12 cellular contexts compared by ENCODE assay signal in the genomic region with DNA sequence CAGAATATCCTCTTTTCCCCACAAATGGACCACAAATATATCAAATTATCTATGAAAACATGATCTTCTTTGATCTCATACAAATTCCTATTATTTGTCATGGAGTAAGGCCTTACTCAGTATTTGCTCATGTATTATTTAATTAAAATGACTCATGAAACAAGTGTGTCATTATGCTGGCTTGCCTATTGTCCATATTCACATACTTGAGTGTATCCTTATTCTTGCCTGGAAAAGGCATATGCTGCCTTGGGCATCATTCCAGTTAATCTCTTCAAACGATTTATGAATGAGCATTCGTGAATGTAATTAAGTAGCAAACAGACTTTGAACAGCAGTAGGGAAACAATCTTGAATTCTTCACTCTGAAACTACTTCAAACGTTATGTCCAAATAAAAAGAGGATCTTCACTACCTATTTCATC. TPM values are rescaled to one million over a fixed set of nuclear protein-coding genes. Genes with fewer than 3 reads are reported as not detected.
DNase-seq lines count a peak whose midpoint lies in the region; ATAC-seq, FAIRE-seq and TF ChIP-seq lines count a peak whose summit lies in the region.
"Had no signal": no experiment of that assay in that cellular context is flagged by ENCODE, and none has a peak within 500 bp of the region (broad histone marks: within the 10 kb centered on the region; RNA-seq: fewer than 3 reads in every experiment).

No MANE protein-coding gene starts in this region.

- H3K36me3 ChIP-seq in SK-N-SH (replicated peaks in 1 of 2; ENCODE audit: control insufficient read depth in 1 of 2, insufficient read depth in 2 of 2, low read length in 1 of 2) (no peaks in the 10 kb centered on the region), tibial nerve (no peaks in the 10 kb centered on the region)
- H3K36me3 ChIP-seq: ascending aorta, sigmoid colon had no signal

- 1% methylated on average over 3 of the region's 3 CpGs for WGBS in SK-N-SH (ENCODE audit: low lambda C conversion rate)
- 8 to 9% methylated on average over 3 of the region's 3 CpGs for WGBS in tibial nerve, 2 donors

- peaks cover 43% of the 10 kb centered on the region for H3K27me3 Mint-ChIP-seq in osteocyte (ENCODE audit: unreplicated experiment)

- no peak overlapping the region for H2AFZ ChIP-seq in SK-N-SH (ENCODE audit: low read depth)

- H3K4me2 ChIP-seq in SK-N-SH, result peak overlapping the region; percentile 56; the same call in 1 of the 2 replicates

- DNase-seq in D721Med (ENCODE audit: insufficient read length, low spot score) (no peak), NCI-H1417 treated with DMSO at 0.1 percent for 48 hours (lab: John Stamatoyannopoulos, UW) (peak; percentile 24), SK-N-SH (peak; percentile 21), kidney glomerular epithelial cell (lab: John Stamatoyannopoulos, UW) (peak; percentile 28), osteocyte (ENCODE audit: extremely low spot score, unreplicated experiment) (no peak), glomerular visceral epithelial cell (ENCODE audit: extremely low spot score) (no peak), tibial nerve (ENCODE audit: low spot score in 2 of 2) (no peak)
- DNase-seq: CD8-positive, alpha-beta T cell; MV-4-11; sigmoid colon had no signal

- peaks cover 15% of the 10 kb centered on the region for H4K20me1 ChIP-seq in SK-N-SH (ENCODE audit: insufficient read depth)

- TF ChIP-seq CTCF in D721Med (IDR thresholded peaks at IDR 0.05; ENCODE audit: insufficient read depth, missing control alignments) (no peak), SK-N-SH (IDR thresholded peaks at IDR 0.05) (no peak), osteocyte (IDR thresholded peaks at IDR 0.05) (no peak), tibial nerve (IDR thresholded peaks at IDR 0.05) (no peak)

- no peaks in the 10 kb centered on the region for H3K79me2 ChIP-seq in SK-N-SH (ENCODE audit: insufficient read depth)

- POLR2A ChIA-PET in SK-N-SH (lab: Yijun Ruan, JAX), result no interaction called here

- TF ChIP-seq POLR2A in tibial nerve (IDR thresholded peaks at IDR 0.05), result no peak

- H3K9me3 Mint-ChIP-seq in osteocyte (ENCODE audit: unreplicated experiment), result no peaks in the 10 kb centered on the region
- H3K9me3 Mint-ChIP-seq: CD8-positive, alpha-beta T cell had no signal

- H3K4me3 Mint-ChIP-seq in osteocyte (ENCODE audit: unreplicated experiment), result no peak overlapping the region
- H3K4me3 Mint-ChIP-seq: CD8-positive, alpha-beta T cell had no signal

- no peak for ATAC-seq in HG03095 (IDR thresholded peaks at IDR 0.05; ENCODE audit: unreplicated experiment)
- ATAC-seq: CD8-positive, alpha-beta T cell had no signal

- H3F3A ChIP-seq in SK-N-SH (replicated peaks; ENCODE audit: insufficient read depth), result peaks cover 22% of the 10 kb centered on the region

- TF ChIP-seq RAD21 in SK-N-SH (IDR thresholded peaks at IDR 0.05; ENCODE audit: low read length), result no peak

- H3K4me1 Mint-ChIP-seq in osteocyte (ENCODE audit: unreplicated experiment), result peaks cover 8% of the 10 kb centered on the region

- H3K36me3 Mint-ChIP-seq in osteocyte (ENCODE audit: unreplicated experiment), result no peaks in the 10 kb centered on the region
- H3K36me3 Mint-ChIP-seq: CD8-positive, alpha-beta T cell had no signal

- H3K9me3 ChIP-seq in SK-N-SH (no peaks in the 10 kb centered on the region), tibial nerve (no peaks in the 10 kb centered on the region)
- H3K9me3 ChIP-seq: ascending aorta, sigmoid colon had no signal

- H3K4me3 ChIP-seq in SK-N-SH (ENCODE audit: low read depth in 2 of 2, low read length in 1 of 2) (peak overlapping the region in 1 of 2 experiments; percentile 30; a peak in 1 of 4 replicates), tibial nerve (no peak overlapping the region)
- H3K4me3 ChIP-seq: ascending aorta, sigmoid colon had no signal

- H3K27me3 ChIP-seq in SK-N-SH (ENCODE audit: insufficient read depth) (peaks cover 14% of the 10 kb centered on the region), tibial nerve (no peaks in the 10 kb centered on the region)
- H3K27me3 ChIP-seq: ascending aorta, sigmoid colon had no signal

- no peak overlapping the region for H3K27ac Mint-ChIP-seq in osteocyte (ENCODE audit: unreplicated experiment)
- H3K27ac Mint-ChIP-seq: CD8-positive, alpha-beta T cell had no signal

- CTCF ChIA-PET in SK-N-SH (lab: Yijun Ruan, JAX), result interaction anchor here (1.0 kb wide), 1 partner anchor 12 kb away, joined by 3 read pairs; no protein-coding TSS in a partner anchor

- H3K9ac ChIP-seq in SK-N-SH, result no peak overlapping the region

- H3K4me1 ChIP-seq in SK-N-SH (ENCODE audit: control insufficient read depth in 1 of 2, insufficient read depth in 2 of 2, low read depth in 1 of 2, low read length in 1 of 2) (peaks cover 16 to 20% of the 10 kb centered on the region in 2 experiments; a peak in 3 of 4 replicates), tibial nerve (peaks cover 0 to 16% (median 0%) of the 10 kb centered on the region in 4 donors)
- H3K4me1 ChIP-seq: ascending aorta had no signal

- no peaks in the 10 kb centered on the region for H3K9me2 ChIP-seq in SK-N-SH

- TF ChIP-seq EP300 in SK-N-SH (IDR thresholded peaks at IDR 0.05; ENCODE audit: borderline replicate concordance in 1 of 2, low read depth in 1 of 2, low read length in 1 of 2), result peak; percentile 43 to 87
- TF ChIP-seq EP300 in tibial nerve (IDR thresholded peaks at IDR 0.05), result no peak

- H3K27ac ChIP-seq in SK-N-SH (ENCODE audit: low read depth in 2 of 2, low read length in 1 of 2), result peak overlapping the region; percentile 54 to 84
- H3K27ac ChIP-seq in tibial nerve, result peak overlapping the region in 1 of 4 donors; percentile 40
- H3K27ac ChIP-seq: ascending aorta had no signal

- peak; percentile 66 for FAIRE-seq in D721Med (lab: Jason Lieb, UNC)

TF ChIP-seq in SK-N-SH, 30 proteins besides CTCF, POLR2A, EP300 and RAD21 (continues in another document):
- TF ChIP-seq SMC3 (IDR thresholded peaks at IDR 0.05; ENCODE audit: low read depth, low read length) (no peak), MXI1 (IDR thresholded peaks at IDR 0.05; ENCODE audit: low read depth, low read length) (no peak), FOSL2 (IDR thresholded peaks at IDR 0.05; ENCODE audit: borderline replicate concordance, low read depth) (peak; percentile 87), POLR2AphosphoS5 (IDR thresholded peaks at IDR 0.05; ENCODE audit: low read depth, low read length) (peak; percentile 54; the same call in 1 of the 2 replicates), FOXM1 (IDR thresholded peaks at IDR 0.05; ENCODE audit: low read depth) (peak; percentile 83), NRF1 (IDR thresholded peaks at IDR 0.05; ENCODE audit: low read depth, low read length) (no peak), JUND (IDR thresholded peaks at IDR 0.05) (peak; percentile 88), TEAD4 (IDR thresholded peaks at IDR 0.05; ENCODE audit: borderline replicate concordance, insufficient read depth) (peak; percentile 84), RXRA (IDR thresholded peaks at IDR 0.05; ENCODE audit: borderline replicate concordance, low read depth) (peak; percentile 43; the same call in 1 of the 2 replicates), IRF3 (IDR thresholded peaks at IDR 0.05; ENCODE audit: low read depth, low read length) (no peak), FOXJ3 (CRISPR knock-in tag; IDR thresholded peaks at IDR 0.05) (no peak), PBX3 (IDR thresholded peaks at IDR 0.05) (peak; percentile 78), ELF1 (IDR thresholded peaks at IDR 0.05) (0 out of 2 replicates have a peak, but pooled peaks have one; percentile 21), EZH2phosphoT487 (IDR thresholded peaks at IDR 0.05; ENCODE audit: borderline replicate concordance, low read depth) (peak; percentile 60; the same call in 1 of the 2 replicates), MEF2A (IDR thresholded peaks at IDR 0.05; ENCODE audit: borderline replicate concordance, low read depth) (peak; percentile 16; the same call in 1 of the 2 replicates), USF2 (IDR thresholded peaks at IDR 0.05; ENCODE audit: borderline replicate concordance, low read depth, low read length) (no peak), GABPA (IDR thresholded peaks at IDR 0.05; ENCODE audit: low read depth) (no peak), RFX5 (IDR thresholded peaks at IDR 0.05; ENCODE audit: low read length) (no peak)

RNA-seq across cellular contexts. Expression of gene SNRPF, which starts 22.6 kb away (rescaled TPM):
- polyA plus RNA-seq in SK-N-SH (2012; rRNA removed), result 12.8 and 62.5 TPM in 2 replicates
- polyA plus RNA-seq in SK-N-SH (2012; cell fraction: cytosol; rRNA removed), result 55.8 and 91.2 TPM in 2 replicates
- polyA plus RNA-seq in SK-N-SH (2012; cell fraction: nucleus; rRNA removed), result 12.6 and 15.8 TPM in 2 replicates
- total RNA-seq in osteocyte (15.7 and 18.1 TPM in 2 replicates), tibial nerve (10 to 100 TPM in 1 of 4 donors, 1 to 10 TPM in 3; 6.6 to 12.9 (median 8.6) TPM)
- total RNA-seq: ascending aorta had no signal

RNA-seq across cellular contexts. Expression of gene NTN4, which starts 45.6 kb away (rescaled TPM):
- 0.08 and 0.11 TPM in 2 replicates for polyA plus RNA-seq in SK-N-SH (2012; rRNA removed)
- 0.03 and 0.12 TPM in 2 replicates for polyA plus RNA-seq in SK-N-SH (2012; cell fraction: cytosol; rRNA removed)
- polyA plus RNA-seq in SK-N-SH (2012; cell fraction: nucleus; rRNA removed), result 0.04 and 0.13 TPM in 2 replicates
- total RNA-seq in osteocyte, result 654 and 670 TPM in 2 replicates
- 10 to 100 TPM; 30.8 to 50.6 (median 32.2) TPM for total RNA-seq in tibial nerve

Comparison
In these comparisons a context has a peak if more than half of its experiments do, and no peak if none do; other contexts are left out.
1. DNase-seq: peak in NCI-H1417 treated with DMSO at 0.1 percent for 48 hours (single experiment), SK-N-SH (single experiment) and kidney glomerular epithelial cell (single experiment); none in D721Med (single experiment), osteocyte (single experiment), glomerular visceral epithelial cell (single experiment) and tibial nerve (0 of 2).
2. RNA of gene NTN4, which starts 45.6 kb away (total RNA-seq): 654 to 670 TPM in osteocyte; 30.8 to 50.6 TPM in tibial nerve; every median in the first group is over 10 times any median in the second.